8 cellular contexts compared by ENCODE assay signal in the genomic region with DNA sequence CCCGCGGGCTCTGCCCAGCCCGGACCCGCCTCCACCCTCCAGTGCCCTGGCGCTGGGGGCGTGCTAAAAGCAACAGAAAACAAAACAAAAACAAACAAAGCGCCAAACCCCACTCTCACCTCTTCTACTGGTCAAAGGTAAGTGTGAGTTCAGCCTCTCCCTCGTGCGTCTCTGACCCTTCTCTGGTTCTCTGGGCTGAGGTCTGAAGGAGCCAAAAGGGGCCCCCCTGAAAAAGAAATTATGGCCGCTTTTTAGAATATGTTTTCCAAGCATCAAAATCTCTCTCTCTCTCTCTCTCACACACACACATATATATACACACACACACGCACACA.
DNase-seq lines count a peak whose midpoint lies in the region; ATAC-seq and TF ChIP-seq lines count a peak whose summit lies in the region.

No MANE protein-coding gene starts in this region.

- no peaks in the 10 kb centered on the region for H3F3A ChIP-seq in OCI-LY1 (ENCODE audit: insufficient read depth, low read length)

- no peak overlapping the region for H3K27ac Mint-ChIP-seq in CD8-positive, alpha-beta T cell
- H3K27ac Mint-ChIP-seq in endodermal cell (no peak overlapping the region), osteocyte (ENCODE audit: unreplicated experiment) (peak overlapping the region; percentile 74)

- H3K36me3 ChIP-seq in CD8-positive, alpha-beta T cell (ENCODE audit: insufficient read depth, low read length): no peaks in the 10 kb centered on the region
- H3K36me3 ChIP-seq in OCI-LY1 (ENCODE audit: insufficient read depth, low read length) (no peaks in the 10 kb centered on the region), endodermal cell (ENCODE audit: control insufficient read depth, insufficient read depth, low read length) (no peaks in the 10 kb centered on the region)

- no peak for TF ChIP-seq CTCF in CD8-positive, alpha-beta T cell (IDR thresholded peaks at IDR 0.05)
- TF ChIP-seq CTCF in OCI-LY1 (IDR thresholded peaks at IDR 0.05; ENCODE audit: low read length) (no peak; the same call in 1 of the 2 replicates), endodermal cell (conservative IDR thresholded peaks at IDR 0.05) (no peak), osteocyte (IDR thresholded peaks at IDR 0.05) (no peak)

- H3K4me1 ChIP-seq in CD8-positive, alpha-beta T cell (ENCODE audit: insufficient read depth, low read length): peaks cover 12% of the 10 kb centered on the region
- no peaks in the 10 kb centered on the region for H3K4me1 ChIP-seq in OCI-LY1 (ENCODE audit: insufficient read depth, low read length, severe bottlenecking)
- no peaks in the 10 kb centered on the region for H3K4me1 ChIP-seq in endodermal cell (ENCODE audit: control insufficient read depth, insufficient read depth, low read length)

- intact Hi-C loops in CD8-positive, alpha-beta T cell (cut with DNase I, micrococcal nuclease): loop anchor here (1.0 to 5.0 kb wide), 7 partner anchors 257 to 1817 kb away; no protein-coding TSS in a partner anchor

- POLR2A ChIA-PET in CD8-positive, alpha-beta T cell (lab: Charles Lee): no interaction called here

- peaks cover 16% of the 10 kb centered on the region for H3K4me1 Mint-ChIP-seq in CD8-positive, alpha-beta T cell (ENCODE audit: low read depth)
- H3K4me1 Mint-ChIP-seq in endodermal cell (peaks cover 7% of the 10 kb centered on the region), osteocyte (ENCODE audit: unreplicated experiment) (peaks cover 32% of the 10 kb centered on the region)

- H3K9me2 ChIP-seq in OCI-LY1 (ENCODE audit: low read depth, low read length): no peaks in the 10 kb centered on the region

- 14 to 19% methylated on average over 5 to 11 of the region's 11 CpGs for WGBS in endodermal cell (ENCODE audit: insufficient coverage in 1 of 2, insufficient read length in 1 of 2), 2 experiments

- peaks cover 64% of the 10 kb centered on the region for H3K27me3 Mint-ChIP-seq in CD8-positive, alpha-beta T cell (ENCODE audit: low read depth)
- peaks cover 65% of the 10 kb centered on the region for H3K27me3 Mint-ChIP-seq in endodermal cell (ENCODE audit: insufficient read depth)
- H3K27me3 Mint-ChIP-seq in osteocyte (ENCODE audit: unreplicated experiment): peaks cover 3% of the 10 kb centered on the region

- H2AFZ ChIP-seq in OCI-LY1 (ENCODE audit: low read length): no peak overlapping the region

- DNase-seq in CD8-positive, alpha-beta T cell: no peak
- DNase-seq in endodermal cell (no peak), osteocyte (ENCODE audit: extremely low spot score, unreplicated experiment) (no peak), ecto neural progenitor cell (ENCODE audit: low spot score) (no peak)

- no peak overlapping the region for H3K4me3 ChIP-seq in CD8-positive, alpha-beta T cell (ENCODE audit: low read depth, low read length)
- no peak overlapping the region for H3K4me3 ChIP-seq in OCI-LY1 (ENCODE audit: low read depth, low read length, poor library complexity, severe bottlenecking)
- peak overlapping the region; percentile 80 for H3K4me3 ChIP-seq in endodermal cell (ENCODE audit: low read length)

- H3K4me3 Mint-ChIP-seq in CD8-positive, alpha-beta T cell: peak overlapping the region; percentile 51
- H3K4me3 Mint-ChIP-seq in endodermal cell: peak overlapping the region; percentile 68
- H3K4me3 Mint-ChIP-seq in osteocyte (ENCODE audit: unreplicated experiment): peak overlapping the region; percentile 79

- H3K9ac ChIP-seq in OCI-LY1 (ENCODE audit: low read length) (no peak overlapping the region), endodermal cell (ENCODE audit: extremely low read depth, low read length, poor library complexity, severe bottlenecking) (no peak overlapping the region)

- no peak overlapping the region for H3K27ac ChIP-seq in CD8-positive, alpha-beta T cell (ENCODE audit: low read depth, low read length)
- H3K27ac ChIP-seq in OCI-LY1 (ENCODE audit: low read depth, low read length, poor library complexity, severe bottlenecking) (no peak overlapping the region), endodermal cell (ENCODE audit: low read depth, low read length) (no peak overlapping the region)

- CTCF ChIA-PET in CD8-positive, alpha-beta T cell (lab: Charles Lee): interaction anchor here (0.6 to 2.3 kb wide), 18 partner anchors 8 to 1092 kb away, joined by 3 to 12 read pairs (median 4); no protein-coding TSS in a partner anchor

- no peaks in the 10 kb centered on the region for H3K36me3 Mint-ChIP-seq in CD8-positive, alpha-beta T cell
- H3K36me3 Mint-ChIP-seq in endodermal cell (ENCODE audit: low read depth) (no peaks in the 10 kb centered on the region), osteocyte (ENCODE audit: unreplicated experiment) (no peaks in the 10 kb centered on the region)

- no peaks in the 10 kb centered on the region for H3K9me3 Mint-ChIP-seq in CD8-positive, alpha-beta T cell
- H3K9me3 Mint-ChIP-seq in endodermal cell (no peaks in the 10 kb centered on the region), osteocyte (ENCODE audit: unreplicated experiment) (no peaks in the 10 kb centered on the region)

- no peaks in the 10 kb centered on the region for H4K20me1 ChIP-seq in OCI-LY1 (ENCODE audit: insufficient read depth, low read length)

- no peaks in the 10 kb centered on the region for H3K9me3 ChIP-seq in CD8-positive, alpha-beta T cell (ENCODE audit: low read length)
- no peaks in the 10 kb centered on the region for H3K9me3 ChIP-seq in OCI-LY1 (ENCODE audit: low read length)
- no peaks in the 10 kb centered on the region for H3K9me3 ChIP-seq in endodermal cell (ENCODE audit: control insufficient read depth, low read length)

- no peaks in the 10 kb centered on the region for H3K79me2 ChIP-seq in OCI-LY1 (ENCODE audit: insufficient read depth, low read length)

- ATAC-seq in CD8-positive, alpha-beta T cell: no peak
- ATAC-seq in HG03025 (IDR thresholded peaks at IDR 0.05; ENCODE audit: low FRiP score, unreplicated experiment) (no peak), HG03139 (IDR thresholded peaks at IDR 0.05; ENCODE audit: unreplicated experiment) (no peak), HG02884 (IDR thresholded peaks at IDR 0.05; ENCODE audit: unreplicated experiment) (no peak)

- peaks cover 21% of the 10 kb centered on the region for H3K27me3 ChIP-seq in CD8-positive, alpha-beta T cell (ENCODE audit: insufficient read depth, low read length)
- no peaks in the 10 kb centered on the region for H3K27me3 ChIP-seq in OCI-LY1 (ENCODE audit: insufficient read depth, low read length)
- H3K27me3 ChIP-seq in endodermal cell (ENCODE audit: control insufficient read depth, insufficient read depth, low read length, poor library complexity, severe bottlenecking): peaks cover 55% of the 10 kb centered on the region

- H3K4me2 ChIP-seq in OCI-LY1 (ENCODE audit: low read length): peak overlapping the region; percentile 29; the same call in 1 of the 2 replicates
